ENCODE assay signal across 9 cellular contexts in genomic region chrX:87583679-87584078, GRCh38.
DNase-seq lines count a peak whose midpoint lies in the region; ATAC-seq and TF ChIP-seq lines count a peak whose summit lies in the region.
"Had no signal": no experiment of that assay in that cellular context is flagged by ENCODE, and none has a peak within 500 bp of the region (broad histone marks: within the 10 kb centered on the region; RNA-seq: fewer than 3 reads in every experiment).

No MANE protein-coding gene starts in this region.

- no peak for TF ChIP-seq CTCF in Calu3 (IDR thresholded peaks at IDR 0.05; ENCODE audit: unreplicated experiment)
- TF ChIP-seq CTCF in kidney epithelial cell (IDR thresholded peaks at IDR 0.05; ENCODE audit: insufficient read depth, low read length, poor library complexity, severe bottlenecking): peak; percentile 41
- no peak for TF ChIP-seq CTCF in ascending aorta (IDR thresholded peaks at IDR 0.05)

- H3K27me3 ChIP-seq in HAP-1 (ENCODE audit: low read depth): no peaks in the 10 kb centered on the region
- no peaks in the 10 kb centered on the region for H3K27me3 ChIP-seq in kidney epithelial cell (ENCODE audit: control insufficient read depth, insufficient read depth, low read length)
- H3K27me3 ChIP-seq in ascending aorta: no peaks in the 10 kb centered on the region
- H3K27me3 ChIP-seq: tibial artery had no signal

- H3K4me3 Mint-ChIP-seq in Calu3 (ENCODE audit: low read depth, unreplicated experiment): no peak overlapping the region
- H3K4me3 Mint-ChIP-seq in stimulated activated memory B cell treated with anti-CD40 and anti-IgM and Interleukin-4, amounts not matched to agents 10 μg/mL and 1 μg/mL and 100 μg/mL, for 72 hours: no peak overlapping the region

- no peaks in the 10 kb centered on the region for H3K27me3 Mint-ChIP-seq in Calu3 (ENCODE audit: unreplicated experiment)
- no peaks in the 10 kb centered on the region for H3K27me3 Mint-ChIP-seq in stimulated activated memory B cell treated with anti-CD40 and anti-IgM and Interleukin-4, amounts not matched to agents 10 μg/mL and 1 μg/mL and 100 μg/mL, for 72 hours

- H3K9me3 ChIP-seq in HAP-1: no peaks in the 10 kb centered on the region
- H3K9me3 ChIP-seq in ascending aorta: no peaks in the 10 kb centered on the region
- H3K9me3 ChIP-seq: tibial artery had no signal

- no peaks in the 10 kb centered on the region for H3K4me1 Mint-ChIP-seq in Calu3 (ENCODE audit: low read depth, unreplicated experiment)
- no peaks in the 10 kb centered on the region for H3K4me1 Mint-ChIP-seq in stimulated activated memory B cell treated with anti-CD40 and anti-IgM and Interleukin-4, amounts not matched to agents 10 μg/mL and 1 μg/mL and 100 μg/mL, for 72 hours

- no peak for ATAC-seq in stimulated activated memory B cell treated with anti-CD40 and anti-IgM and Interleukin-4, amounts not matched to agents 10 μg/mL and 1 μg/mL and 100 μg/mL, for 72 hours

- H3K27ac Mint-ChIP-seq in Calu3 (ENCODE audit: unreplicated experiment): no peak overlapping the region
- no peak overlapping the region for H3K27ac Mint-ChIP-seq in stimulated activated memory B cell treated with anti-CD40 and anti-IgM and Interleukin-4, amounts not matched to agents 10 μg/mL and 1 μg/mL and 100 μg/mL, for 72 hours

- in situ Hi-C loops in HAP-1 (cut with MboI; ENCODE audit: low sequenced_read_pairs): no loop called here

- no peaks in the 10 kb centered on the region for H3K4me1 ChIP-seq in HAP-1
- no peaks in the 10 kb centered on the region for H3K4me1 ChIP-seq in ascending aorta
- H3K4me1 ChIP-seq: tibial artery had no signal

- DNase-seq in Calu3: peak; percentile 1
- peak; percentile 20 to 75 for DNase-seq in HAP-1 (ENCODE audit: low spot score in 2 of 2)
- DNase-seq in UCSD-AML1 (lab: John Stamatoyannopoulos, UW; ENCODE audit: unreplicated experiment): peak; percentile 14
- no peak for DNase-seq in kidney epithelial cell (ENCODE audit: low read depth)
- DNase-seq in ascending aorta (ENCODE audit: low spot score in 2 of 2): no peak
- DNase-seq in NCI-H2107 (lab: John Stamatoyannopoulos, UW): no peak
- DNase-seq in medulla oblongata (ENCODE audit: extremely low spot score): no peak
- DNase-seq: tibial artery had no signal

- BruUV-seq in Calu3 (replicated peaks; lab: Mats Ljungman, UMichigan): no TSS peak

- no peaks in the 10 kb centered on the region for H3K36me3 Mint-ChIP-seq in Calu3 (ENCODE audit: insufficient read depth, unreplicated experiment)
- H3K36me3 Mint-ChIP-seq in stimulated activated memory B cell treated with anti-CD40 and anti-IgM and Interleukin-4, amounts not matched to agents 10 μg/mL and 1 μg/mL and 100 μg/mL, for 72 hours: no peaks in the 10 kb centered on the region

- no peak overlapping the region for H3K27ac ChIP-seq in ascending aorta
- H3K27ac ChIP-seq: tibial artery had no signal

- peaks cover 23% of the 10 kb centered on the region for H3K9me3 Mint-ChIP-seq in Calu3 (ENCODE audit: low read depth, unreplicated experiment)
- H3K9me3 Mint-ChIP-seq in stimulated activated memory B cell treated with anti-CD40 and anti-IgM and Interleukin-4, amounts not matched to agents 10 μg/mL and 1 μg/mL and 100 μg/mL, for 72 hours: peaks cover 3% of the 10 kb centered on the region

- CTCF ChIA-PET in Calu3 (lab: Charles Lee): no interaction called here

- intact Hi-C loops in Calu3 (cut with micrococcal nuclease; ENCODE audit: unreplicated experiment) (no loop called here), ascending aorta (cut with DNase I) (no loop called here)

- H3K4me3 ChIP-seq in HAP-1 (no peak overlapping the region), kidney epithelial cell (ENCODE audit: low read depth, low read length) (no peak overlapping the region), ascending aorta (no peak overlapping the region)
- H3K4me3 ChIP-seq: tibial artery had no signal

- no peaks in the 10 kb centered on the region for H3K36me3 ChIP-seq in HAP-1 (replicated peaks)
- no peaks in the 10 kb centered on the region for H3K36me3 ChIP-seq in kidney epithelial cell (ENCODE audit: control insufficient read depth, insufficient read depth, low read length)
- no peaks in the 10 kb centered on the region for H3K36me3 ChIP-seq in ascending aorta
- H3K36me3 ChIP-seq: tibial artery had no signal

Comparison
In these comparisons a context has a peak if more than half of its experiments do, and no peak if none do; other contexts are left out.
1. DNase-seq: peak in Calu3 (single experiment), HAP-1 (2 of 2) and UCSD-AML1 (single experiment); none in kidney epithelial cell (single experiment), ascending aorta (0 of 2), NCI-H2107 (single experiment) and medulla oblongata (single experiment).